Comparison of ENCODE assay signal across 1 cellular context in the genomic region with DNA sequence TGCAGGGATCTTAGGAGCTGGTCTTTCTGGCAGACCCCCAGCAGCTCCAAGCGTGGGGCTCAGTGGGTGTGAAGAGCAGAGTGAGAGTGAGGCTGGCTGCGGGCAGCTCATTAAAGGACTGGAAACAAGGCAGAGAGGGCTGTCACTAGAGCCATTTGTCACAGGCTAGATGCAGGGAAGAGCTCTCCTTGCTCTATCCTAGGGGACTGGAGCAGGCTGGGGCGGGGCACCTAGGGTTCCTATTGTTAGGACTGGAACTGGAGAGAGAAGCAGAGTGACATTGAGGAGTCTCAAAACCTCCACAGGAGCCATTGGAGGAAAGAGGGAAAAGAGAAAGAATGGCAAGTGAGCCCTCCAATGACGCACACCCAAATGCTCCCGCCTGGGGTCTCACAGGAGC.
TF ChIP-seq lines count a peak whose summit lies in the region.

No MANE protein-coding gene starts in this region.

TF ChIP-seq in GM23338, 12 proteins besides CTCF, POLR2A, EP300 and RAD21 (continued from another document):
- TF ChIP-seq ZNF331 (CRISPR knock-in tag; IDR thresholded peaks at IDR 0.05; ENCODE audit: low read depth) (no peak), EZH2phosphoT487 (IDR thresholded peaks at IDR 0.05; ENCODE audit: unreplicated experiment) (no peak), ZNF114 (CRISPR knock-in tag; IDR thresholded peaks at IDR 0.05) (no peak), JUNB (IDR thresholded peaks at IDR 0.05; ENCODE audit: unreplicated experiment) (no peak), POLR2AphosphoS5 (IDR thresholded peaks at IDR 0.05; ENCODE audit: low read depth) (no peak), ZNF462 (CRISPR knock-in tag; IDR thresholded peaks at IDR 0.05) (no peak), ETS1 (IDR thresholded peaks at IDR 0.05) (no peak)
